Comparison of ENCODE assay signal across 24 cellular contexts in genomic region chr12:70120970-70121369, GRCh38.
"Had no signal": no experiment of that assay in that cellular context is flagged by ENCODE, and none has a peak within 500 bp of the region (broad histone marks: within the 10 kb centered on the region; RNA-seq: fewer than 3 reads in every experiment).

No MANE protein-coding gene starts in this region.

- H3K36me3 Mint-ChIP-seq: activated naive CD4-positive, alpha-beta T cell treated with anti-CD3 and anti-CD28 coated beads, Interleukin-2, amount 50 U/mL, for 24 hours; memory B cell had no signal

- H3K9me3 Mint-ChIP-seq: activated CD4-positive, alpha-beta memory T cell treated with anti-CD3 and anti-CD28 coated beads, Interleukin-2, amount 10 ng/mL, durations not matched to agents 7 days and 5 days; activated CD4-positive, alpha-beta T cell treated with anti-CD3 and anti-CD28 coated beads, Interleukin-2, amount 10 ng/mL, durations not matched to agents 24 days and 14 days; dendritic cell treated with granulocyte-macrophage colony-stimulating factor and Interleukin-4, amounts not matched to agents 40 ng/mL and 50 ng/mL, for 4 days had no signal

- ATAC-seq: activated CD4-positive, CD25-positive, alpha-beta regulatory T cell treated with anti-CD3 and anti-CD28 coated beads, Interleukin-2, amount 50 U/mL, for 24 hours; body of pancreas; pancreas; psoas muscle; T-helper 17 cell had no signal

- H3K9me3 ChIP-seq: body of pancreas, pancreas, psoas muscle, right atrium auricular region, upper lobe of left lung had no signal

- H3K27ac ChIP-seq: body of pancreas, cardiac muscle cell, pancreas, psoas muscle, right atrium auricular region, upper lobe of left lung, VCaP had no signal

- H3K4me3 Mint-ChIP-seq: activated CD4-positive, alpha-beta memory T cell treated with anti-CD3 and anti-CD28 coated beads, Interleukin-2, amount 10 ng/mL, durations not matched to agents 7 days and 5 days; activated CD4-positive, alpha-beta T cell treated with anti-CD3 and anti-CD28 coated beads, Interleukin-2, amount 10 ng/mL, durations not matched to agents 24 days and 14 days; activated naive CD4-positive, alpha-beta T cell treated with anti-CD3 and anti-CD28 coated beads, Interleukin-2, amount 50 U/mL, for 24 hours; dendritic cell treated with granulocyte-macrophage colony-stimulating factor and Interleukin-4, amounts not matched to agents 40 ng/mL and 50 ng/mL, for 4 days; memory B cell; nephron progenitor cell; T-helper 17 cell had no signal

- H3K4me1 ChIP-seq: body of pancreas, pancreas, psoas muscle, right atrium auricular region, upper lobe of left lung had no signal

- H3K27me3 Mint-ChIP-seq: activated CD4-positive, alpha-beta memory T cell treated with anti-CD3 and anti-CD28 coated beads, Interleukin-2, amount 10 ng/mL, durations not matched to agents 7 days and 5 days; activated CD4-positive, alpha-beta T cell treated with anti-CD3 and anti-CD28 coated beads, Interleukin-2, amount 10 ng/mL, durations not matched to agents 24 days and 14 days; activated naive CD4-positive, alpha-beta T cell treated with anti-CD3 and anti-CD28 coated beads, Interleukin-2, amount 50 U/mL, for 24 hours; dendritic cell treated with granulocyte-macrophage colony-stimulating factor and Interleukin-4, amounts not matched to agents 40 ng/mL and 50 ng/mL, for 4 days; memory B cell had no signal

- H3K4me1 Mint-ChIP-seq: activated CD4-positive, alpha-beta memory T cell treated with anti-CD3 and anti-CD28 coated beads, Interleukin-2, amount 10 ng/mL, durations not matched to agents 7 days and 5 days; activated CD4-positive, alpha-beta T cell treated with anti-CD3 and anti-CD28 coated beads, Interleukin-2, amount 10 ng/mL, durations not matched to agents 24 days and 14 days; activated naive CD4-positive, alpha-beta T cell treated with anti-CD3 and anti-CD28 coated beads, Interleukin-2, amount 50 U/mL, for 24 hours; memory B cell; nephron progenitor cell; T-helper 17 cell had no signal

- H3K36me3 ChIP-seq: cardiac muscle cell, pancreas, right atrium auricular region, upper lobe of left lung had no signal

- H3K4me3 ChIP-seq: body of pancreas, cardiac muscle cell, pancreas, psoas muscle, right atrium auricular region, upper lobe of left lung had no signal

- DNase-seq: activated CD4-positive, alpha-beta memory T cell treated with anti-CD3 and anti-CD28 coated beads, Interleukin-2, amount 10 ng/mL, durations not matched to agents 7 days and 5 days; activated CD4-positive, alpha-beta T cell treated with anti-CD3 and anti-CD28 coated beads, Interleukin-2, amount 10 ng/mL, durations not matched to agents 24 days and 14 days; activated gamma-delta T cell; anterior cingulate cortex; body of pancreas; effector CD4-positive, alpha-beta T cell; foreskin melanocyte; head of caudate nucleus; hypothalamus; nephron progenitor cell; pancreas; psoas muscle; stimulated activated CD4-positive, alpha-beta T cell treated with anti-CD3 and anti-CD28 coated beads, Interleukin-4, amount 100 ng/mL, for 24 hours; stimulated activated naive CD4-positive, alpha-beta T cell treated with Interleukin-2 at 50 U/mL for 16 hours; T-helper 17 cell; upper lobe of left lung had no signal

- H3K27me3 ChIP-seq: body of pancreas, cardiac muscle cell, pancreas, right atrium auricular region, upper lobe of left lung had no signal

- FAIRE-seq: endometrium, pancreas had no signal

- H3K27ac Mint-ChIP-seq: activated CD4-positive, alpha-beta memory T cell treated with anti-CD3 and anti-CD28 coated beads, Interleukin-2, amount 10 ng/mL, durations not matched to agents 7 days and 5 days; activated CD4-positive, alpha-beta T cell treated with anti-CD3 and anti-CD28 coated beads, Interleukin-2, amount 10 ng/mL, durations not matched to agents 24 days and 14 days; activated naive CD4-positive, alpha-beta T cell treated with anti-CD3 and anti-CD28 coated beads, Interleukin-2, amount 50 U/mL, for 24 hours; dendritic cell treated with granulocyte-macrophage colony-stimulating factor and Interleukin-4, amounts not matched to agents 40 ng/mL and 50 ng/mL, for 4 days; memory B cell; nephron progenitor cell; T-helper 17 cell had no signal
